ENCODE assay signal across 8 cellular contexts in the genomic region with DNA sequence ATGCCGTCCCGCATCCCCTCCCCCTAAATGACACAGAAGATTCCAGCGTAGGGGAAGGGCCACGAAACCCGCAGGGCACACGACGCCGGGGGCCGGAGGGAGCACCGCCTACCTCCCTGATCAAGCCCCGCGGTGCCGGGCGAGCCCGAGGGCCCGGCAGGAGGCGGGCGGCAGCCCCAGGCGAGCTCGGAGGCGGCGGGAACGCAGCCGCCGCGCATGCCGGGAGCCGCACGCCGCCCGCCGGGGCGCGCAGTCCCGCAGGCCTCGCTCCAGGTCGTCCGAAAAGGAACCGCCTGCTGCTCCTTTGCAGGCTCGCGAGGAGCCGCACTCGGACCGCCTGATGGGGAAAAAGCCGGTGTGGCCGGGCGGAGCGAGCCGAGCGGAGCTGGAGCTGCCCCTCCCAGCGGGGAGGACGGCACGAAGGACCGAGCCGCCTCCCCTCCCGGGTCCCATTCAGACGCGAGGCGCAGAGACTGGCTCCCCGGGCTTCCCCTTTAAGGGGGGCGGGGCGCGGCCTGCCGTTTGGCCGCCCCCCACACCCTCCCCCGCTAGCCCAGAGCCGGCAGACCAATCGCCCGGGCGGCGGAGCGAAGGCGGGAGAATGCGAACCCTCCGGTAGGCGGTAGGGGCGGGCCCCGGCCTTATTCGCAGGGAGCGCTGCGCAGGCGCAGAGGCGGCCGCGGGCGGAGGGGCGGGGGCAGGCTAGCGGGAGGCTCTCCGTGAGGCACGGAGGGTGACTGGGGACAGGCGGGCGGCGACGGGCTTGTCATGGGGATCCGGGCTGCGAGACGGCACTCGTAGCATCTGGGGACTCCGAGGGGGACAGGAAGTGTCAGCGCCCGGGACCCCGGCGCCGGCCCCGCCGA. TPM values are rescaled to one million over a fixed set of nuclear protein-coding genes. Genes with fewer than 3 reads are reported as not detected.
DNase-seq lines count a peak whose midpoint lies in the region; ATAC-seq, FAIRE-seq and TF ChIP-seq lines count a peak whose summit lies in the region.

No MANE protein-coding gene starts in this region.

- TF ChIP-seq RAD21 in HepG2 (CRISPR knock-in tag; IDR thresholded peaks at IDR 0.05), result peak; percentile 86

- no TSS peak for BruUV-seq in HepG2 (replicated peaks; lab: Mats Ljungman, UMichigan)

- no peaks in the 10 kb centered on the region for H3K36me3 ChIP-seq in HepG2 (replicated peaks in 1 of 2; ENCODE audit: control insufficient read depth in 1 of 2, insufficient read depth in 2 of 2, low read length in 2 of 2)

- H3K4me1 ChIP-seq in HepG2 (ENCODE audit: insufficient read depth, low read length), result peaks cover 49% of the 10 kb centered on the region

- intact Hi-C loops in HepG2 (cut with micrococcal nuclease; ENCODE audit: unreplicated experiment), result loop anchor here (2.0 kb wide), 3 partner anchors 59 to 217 kb away; partner anchors contain the start of gene CDKN2AIP

- CTCF ChIA-PET in HepG2 (lab: Yijun Ruan, JAX; ENCODE audit: low intra/inter-chr PET ratio, low total read pairs), result no interaction called here

- peak overlapping the region; percentile 85 for H3K9ac ChIP-seq in HepG2 (ENCODE audit: insufficient read depth, low read depth, low read length)

- peak; percentile 71 for ATAC-seq in GM19328 (IDR thresholded peaks at IDR 0.05; ENCODE audit: unreplicated experiment)
- peak; percentile 63 for ATAC-seq in HG03520 (IDR thresholded peaks at IDR 0.05; ENCODE audit: unreplicated experiment)
- ATAC-seq in HepG2, result peak; percentile 82

- WGBS in HepG2 (ENCODE audit: low lambda C conversion rate), result 2% methylated on average over 9 of the region's 106 CpGs

- peak; percentile 53 for TF ChIP-seq CTCF in HepG2 (CRISPR knock-in tag; IDR thresholded peaks at IDR 0.05)

- H3K27ac ChIP-seq in HepG2 (ENCODE audit: extremely low read length, insufficient read depth, low read length), result peak overlapping the region; percentile 91

- no peaks in the 10 kb centered on the region for H3K9me3 ChIP-seq in HepG2 (ENCODE audit: low read length)

- TF ChIP-seq POLR2A in HepG2 (IDR thresholded peaks at IDR 0.05; ENCODE audit: insufficient read depth in 1 of 2, low read depth in 2 of 2, low read length in 2 of 2), result peak; percentile 65 to 77

- in situ Hi-C loops in HepG2 (cut with HindIII; ENCODE audit: extremely low pct_ligation_motif_present, low pct_unique_long_range_greater_than_20kb), result no loop called here

- POLR2A ChIA-PET in HepG2 (lab: Yijun Ruan, JAX), result interaction anchor here (1.3 to 1.7 kb wide), 2 partner anchors 61 to 115 kb away, joined by 3 to 8 read pairs; no protein-coding TSS in a partner anchor

- peak overlapping the region; percentile 89 for H3K4me2 ChIP-seq in HepG2 (ENCODE audit: low read depth, low read length)

- H3K79me2 ChIP-seq in HepG2 (ENCODE audit: insufficient read depth, low read length), result peaks cover 43% of the 10 kb centered on the region

- peak; percentile 93 to 99 (median 98) for DNase-seq in C1 segment of cervical spinal cord (lab: John Stamatoyannopoulos, UW)
- DNase-seq in NCI-H526 treated with DMSO at 0.1 percent for 48 hours (lab: John Stamatoyannopoulos, UW), result peak; percentile 88
- DNase-seq in activated CD4-positive, alpha-beta T cell treated with anti-CD3 and anti-CD28 coated beads, Interleukin-2, amount 50 U/mL, for 1 hour, result peak; percentile 99
- DNase-seq in dedifferentiated amniotic fluid mesenchymal stem cell (ENCODE audit: extremely low spot score), result peak; percentile 95
- peak; percentile 93 for DNase-seq in HepG2 (ENCODE audit: low spot score)
- DNase-seq in stimulated activated CD4-positive, alpha-beta T cell treated with anti-CD3 and anti-CD28 coated beads, Interleukin-4, amount 100 ng/mL, for 1 hour, result peak; percentile 100

- H3K27me3 ChIP-seq in HepG2 (ENCODE audit: control insufficient read depth in 1 of 2, insufficient read depth in 2 of 2, low read length in 2 of 2), result no peaks in the 10 kb centered on the region; a peak in 1 of 5 replicates

- peak; percentile 65 for FAIRE-seq in HepG2 (lab: Jason Lieb, UNC)

- H4K20me1 ChIP-seq in HepG2 (ENCODE audit: insufficient read depth, low read length), result peaks cover 13% of the 10 kb centered on the region

- no peak overlapping the region for H2AFZ ChIP-seq in HepG2 (ENCODE audit: low read length)

- peak overlapping the region; percentile 84 to 99 (median 97) for H3K4me3 ChIP-seq in HepG2 (replicated peaks in 1 of 3; ENCODE audit: insufficient read depth in 1 of 3, low read depth in 2 of 3, low read length in 3 of 3)

- TF ChIP-seq EP300 in HepG2 (IDR thresholded peaks at IDR 0.05; ENCODE audit: low read depth in 2 of 2, low read length in 2 of 2) (peak; percentile 10 to 12; a peak in 1 of 4 replicates), HepG2 (CRISPR knock-in tag; IDR thresholded peaks at IDR 0.05; ENCODE audit: borderline replicate concordance) (no peak)

TF ChIP-seq in HepG2, 621 proteins besides CTCF, POLR2A, EP300 and RAD21 (continues in another document):
- TF ChIP-seq, protein P1, sequence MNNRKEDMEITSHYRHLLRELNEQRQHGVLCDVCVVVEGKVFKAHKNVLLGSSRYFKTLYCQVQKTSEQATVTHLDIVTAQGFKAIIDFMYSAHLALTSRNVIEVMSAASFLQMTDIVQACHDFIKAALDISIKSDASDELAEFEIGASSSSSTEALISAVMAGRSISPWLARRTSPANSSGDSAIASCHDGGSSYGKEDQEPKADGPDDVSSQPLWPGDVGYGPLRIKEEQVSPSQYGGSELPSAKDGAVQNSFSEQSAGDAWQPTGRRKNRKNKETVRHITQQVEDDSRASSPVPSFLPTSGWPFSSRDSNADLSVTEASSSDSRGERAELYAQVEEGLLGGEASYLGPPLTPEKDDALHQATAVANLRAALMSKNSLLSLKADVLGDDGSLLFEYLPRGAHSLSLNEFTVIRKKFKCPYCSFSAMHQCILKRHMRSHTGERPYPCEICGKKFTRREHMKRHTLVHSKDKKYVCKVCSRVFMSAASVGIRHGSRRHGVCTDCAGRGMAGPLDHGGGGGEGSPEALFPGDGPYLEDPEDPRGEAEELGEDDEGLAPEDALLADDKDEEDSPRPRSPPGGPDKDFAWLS (CRISPR knock-in tag; IDR thresholded peaks at IDR 0.05; ENCODE audit: borderline replicate concordance), result no peak
- TF ChIP-seq, protein P2, sequence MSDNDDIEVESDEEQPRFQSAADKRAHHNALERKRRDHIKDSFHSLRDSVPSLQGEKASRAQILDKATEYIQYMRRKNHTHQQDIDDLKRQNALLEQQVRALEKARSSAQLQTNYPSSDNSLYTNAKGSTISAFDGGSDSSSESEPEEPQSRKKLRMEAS (IDR thresholded peaks at IDR 0.05), result peak; percentile 86
- TF ChIP-seq BCL6 (CRISPR knock-in tag; IDR thresholded peaks at IDR 0.05) (peak; percentile 68), ZBTB38 (CRISPR knock-in tag; IDR thresholded peaks at IDR 0.05) (no peak), RBFOX2 (IDR thresholded peaks at IDR 0.05; ENCODE audit: low read depth, low read length) (peak; percentile 83), GATA4 (IDR thresholded peaks at IDR 0.05; ENCODE audit: borderline replicate concordance, low read depth) (no peak)

RNA-seq across cellular contexts. Expression of gene ING2, which starts 0.6 kb away (rescaled TPM):
- total RNA-seq in HepG2 (2016; rRNA removed; fragmentation: Illumina TruSeq; extraction: Trizol), result 12.4 and 16.9 TPM in 2 replicates
- 13.0 and 13.6 TPM in 2 replicates for total RNA-seq in HepG2 (2016; cell fraction: cytosol; rRNA removed; fragmentation: Illumina TruSeq; extraction: Trizol; ENCODE audit: low read depth)
- total RNA-seq in HepG2 (2016; cell fraction: insoluble cytoplasmic fraction; rRNA removed; fragmentation: Illumina TruSeq; extraction: Trizol), result 12.0 and 13.9 TPM in 2 replicates
- 21.5 and 22.6 TPM in 2 replicates for total RNA-seq in HepG2 (2016; cell fraction: membrane; rRNA removed; fragmentation: Illumina TruSeq; extraction: Trizol)
- 6.1 and 6.7 TPM in 2 replicates for total RNA-seq in HepG2 (2016; cell fraction: nucleus; rRNA removed; fragmentation: Illumina TruSeq; extraction: Trizol)
- polyA plus RNA-seq in HepG2 (2011; rRNA removed), result 3.9 and 6.6 TPM in 2 replicates
- polyA plus RNA-seq in HepG2 (2011; cell fraction: cytosol; rRNA removed), result 3.5 and 4.9 TPM in 2 replicates
- polyA plus RNA-seq in HepG2 (2011; cell fraction: nucleus; rRNA removed), result 1.4 and 2.4 TPM in 2 replicates
- 6.6 and 8.2 TPM in 2 replicates for polyA plus RNA-seq in HepG2 (2012)
- polyA plus RNA-seq in HepG2 (2016; cell fraction: cytosol; fragmentation: Illumina TruSeq; extraction: Trizol; ENCODE audit: low read depth), result 19.9 and 22.4 TPM in 2 replicates
- polyA plus RNA-seq in HepG2 (2016; cell fraction: insoluble cytoplasmic fraction; fragmentation: Illumina TruSeq; extraction: Trizol; ENCODE audit: low read depth), result 24.0 and 24.6 TPM in 2 replicates
- 24.5 and 27.0 TPM in 2 replicates for polyA plus RNA-seq in HepG2 (2016; cell fraction: membrane; fragmentation: Illumina TruSeq; extraction: Trizol; ENCODE audit: low read depth)
- polyA plus RNA-seq in HepG2 (2016; cell fraction: nucleus; fragmentation: Illumina TruSeq; extraction: Trizol; ENCODE audit: insufficient read depth, low read depth), result 11.3 and 12.8 TPM in 2 replicates
- polyA minus RNA-seq in HepG2 (2011; rRNA and poly(A)+ RNA removed; ENCODE audit: low replicate concordance), result 0.89 and 0.90 TPM in 2 replicates
- 3.3 and 3.6 TPM in 2 replicates for polyA minus RNA-seq in HepG2 (2011; cell fraction: cytosol; rRNA and poly(A)+ RNA removed)
- polyA minus RNA-seq in HepG2 (2011; cell fraction: nucleus; rRNA and poly(A)+ RNA removed), result 2.9 and 4.6 TPM in 2 replicates

RNA-seq across cellular contexts. Expression of gene CDKN2AIP, which starts 59.9 kb away (rescaled TPM):
- total RNA-seq in HepG2 (2016; rRNA removed; fragmentation: Illumina TruSeq; extraction: Trizol), result 18.7 and 21.4 TPM in 2 replicates
- 2.2 and 3.1 TPM in 2 replicates for total RNA-seq in HepG2 (2016; cell fraction: cytosol; rRNA removed; fragmentation: Illumina TruSeq; extraction: Trizol; ENCODE audit: low read depth)
- total RNA-seq in HepG2 (2016; cell fraction: insoluble cytoplasmic fraction; rRNA removed; fragmentation: Illumina TruSeq; extraction: Trizol), result 18.5 and 22.0 TPM in 2 replicates
- total RNA-seq in HepG2 (2016; cell fraction: membrane; rRNA removed; fragmentation: Illumina TruSeq; extraction: Trizol), result 7.9 and 8.4 TPM in 2 replicates
- total RNA-seq in HepG2 (2016; cell fraction: nucleus; rRNA removed; fragmentation: Illumina TruSeq; extraction: Trizol), result 24.3 and 25.6 TPM in 2 replicates
- polyA plus RNA-seq in HepG2 (2011; rRNA removed), result 14.1 and 17.0 TPM in 2 replicates
- 7.8 and 10.0 TPM in 2 replicates for polyA plus RNA-seq in HepG2 (2011; cell fraction: cytosol; rRNA removed)
- 10.9 and 11.0 TPM in 2 replicates for polyA plus RNA-seq in HepG2 (2011; cell fraction: nucleus; rRNA removed)
- 13.3 and 14.9 TPM in 2 replicates for polyA plus RNA-seq in HepG2 (2012)
- 1.8 and 2.0 TPM in 2 replicates for polyA plus RNA-seq in HepG2 (2016; cell fraction: cytosol; fragmentation: Illumina TruSeq; extraction: Trizol; ENCODE audit: low read depth)
- polyA plus RNA-seq in HepG2 (2016; cell fraction: insoluble cytoplasmic fraction; fragmentation: Illumina TruSeq; extraction: Trizol; ENCODE audit: low read depth), result 24.1 and 24.4 TPM in 2 replicates
- 5.4 TPM in 2 replicates for polyA plus RNA-seq in HepG2 (2016; cell fraction: membrane; fragmentation: Illumina TruSeq; extraction: Trizol; ENCODE audit: low read depth)
- 21.6 and 21.7 TPM in 2 replicates for polyA plus RNA-seq in HepG2 (2016; cell fraction: nucleus; fragmentation: Illumina TruSeq; extraction: Trizol; ENCODE audit: insufficient read depth, low read depth)
- polyA minus RNA-seq in HepG2 (2011; rRNA and poly(A)+ RNA removed; ENCODE audit: low replicate concordance), result 11.8 and 17.2 TPM in 2 replicates
- 8.8 and 10.6 TPM in 2 replicates for polyA minus RNA-seq in HepG2 (2011; cell fraction: cytosol; rRNA and poly(A)+ RNA removed)
- 65.3 and 67.1 TPM in 2 replicates for polyA minus RNA-seq in HepG2 (2011; cell fraction: nucleus; rRNA and poly(A)+ RNA removed)

Comparison
In these comparisons a context has a peak if more than half of its experiments do, and no peak if none do; other contexts are left out.
1. Peak in every context shown above with its lines: DNase-seq, ATAC-seq, H3K4me3 ChIP-seq and H3K27ac ChIP-seq.